13 cellular contexts compared by ENCODE assay signal in genomic region chr9:109816490-109816889, GRCh38. TPM values are rescaled to one million over a fixed set of nuclear protein-coding genes. Genes with fewer than 3 reads are reported as not detected.
DNase-seq lines count a peak whose midpoint lies in the region; ATAC-seq and TF ChIP-seq lines count a peak whose summit lies in the region.
"Had no signal": no experiment of that assay in that cellular context is flagged by ENCODE, and none has a peak within 500 bp of the region (broad histone marks: within the 10 kb centered on the region; RNA-seq: fewer than 3 reads in every experiment).

No MANE protein-coding gene starts in this region.

- DNase-seq in H4 (ENCODE audit: low spot score) = peak; percentile 99
- peak; percentile 98 to 100 for DNase-seq in SW 1271 (lab: John Stamatoyannopoulos, UW)
- DNase-seq in foreskin melanocyte = peak; percentile 83
- peak; percentile 22 to 39 for DNase-seq in gastrocnemius medialis
- DNase-seq in NCI-H2171 treated with DMSO at 0.1 percent for 48 hours (lab: John Stamatoyannopoulos, UW) = no peak
- DNase-seq in activated naive CD4-positive, alpha-beta T cell treated with anti-CD3 and anti-CD28 coated beads for 36 hours = no peak
- no peak for DNase-seq in CD4-positive, alpha-beta memory T cell
- DNase-seq in activated naive CD4-positive, alpha-beta T cell treated with anti-CD3 and anti-CD28 coated beads, Interleukin-2, amount 10 ng/mL, durations not matched to agents 7 days and 5 days = no peak
- DNase-seq: activated CD4-positive, alpha-beta T cell treated with anti-CD3 and anti-CD28 coated beads, Interleukin-2, amount 50 U/mL, for 48 hours; effector memory CD8-positive, alpha-beta T cell; NCI-H2081; stimulated activated naive CD4-positive, alpha-beta T cell treated with Interleukin-2 at 50 U/mL for 16 hours had no signal

- H3K36me3 ChIP-seq in gastrocnemius medialis = no peaks in the 10 kb centered on the region
- no peaks in the 10 kb centered on the region for H3K36me3 ChIP-seq in CD4-positive, alpha-beta memory T cell (ENCODE audit: insufficient read depth, low read length)
- H3K36me3 ChIP-seq: neural progenitor cell had no signal

- no peak overlapping the region for H3K4me3 ChIP-seq in gastrocnemius medialis
- no peak overlapping the region for H3K4me3 ChIP-seq in CD4-positive, alpha-beta memory T cell (ENCODE audit: low read length in 2 of 2)
- H3K4me3 ChIP-seq: neural progenitor cell had no signal

- no peaks in the 10 kb centered on the region for H3K27me3 ChIP-seq in gastrocnemius medialis
- H3K27me3 ChIP-seq in CD4-positive, alpha-beta memory T cell (ENCODE audit: insufficient read depth, low read length) = no peaks in the 10 kb centered on the region
- H3K27me3 ChIP-seq: neural progenitor cell had no signal

- peak overlapping the region; percentile 28 to 56 (median 32) for H3K27ac ChIP-seq in gastrocnemius medialis
- no peak overlapping the region for H3K27ac ChIP-seq in CD4-positive, alpha-beta memory T cell (ENCODE audit: low read depth, low read length)
- H3K27ac ChIP-seq: neural progenitor cell had no signal

- ATAC-seq in gastrocnemius medialis = peak; percentile 67 to 71
- ATAC-seq: effector memory CD8-positive, alpha-beta T cell had no signal

- no peak overlapping the region for H3K4me3 Mint-ChIP-seq in activated naive CD4-positive, alpha-beta T cell treated with anti-CD3 and anti-CD28 coated beads for 36 hours
- no peak overlapping the region for H3K4me3 Mint-ChIP-seq in CD4-positive, alpha-beta memory T cell
- H3K4me3 Mint-ChIP-seq in activated naive CD4-positive, alpha-beta T cell treated with anti-CD3 and anti-CD28 coated beads, Interleukin-2, amount 10 ng/mL, durations not matched to agents 7 days and 5 days = no peak overlapping the region
- H3K4me3 Mint-ChIP-seq: effector memory CD8-positive, alpha-beta T cell; neural progenitor cell had no signal

- H3K9me3 Mint-ChIP-seq in activated naive CD4-positive, alpha-beta T cell treated with anti-CD3 and anti-CD28 coated beads for 36 hours = no peaks in the 10 kb centered on the region
- no peaks in the 10 kb centered on the region for H3K9me3 Mint-ChIP-seq in CD4-positive, alpha-beta memory T cell
- no peaks in the 10 kb centered on the region for H3K9me3 Mint-ChIP-seq in activated naive CD4-positive, alpha-beta T cell treated with anti-CD3 and anti-CD28 coated beads, Interleukin-2, amount 10 ng/mL, durations not matched to agents 7 days and 5 days
- H3K9me3 Mint-ChIP-seq: effector memory CD8-positive, alpha-beta T cell; neural progenitor cell had no signal

- POLR2A ChIA-PET in CD4-positive, alpha-beta memory T cell (lab: Charles Lee; ENCODE audit: partially characterized antibody) = no interaction called here

- H3K27me3 Mint-ChIP-seq in activated naive CD4-positive, alpha-beta T cell treated with anti-CD3 and anti-CD28 coated beads for 36 hours (ENCODE audit: low read depth) = peaks cover 6% of the 10 kb centered on the region
- H3K27me3 Mint-ChIP-seq in CD4-positive, alpha-beta memory T cell = peaks cover 2 to 4% of the 10 kb centered on the region in 2 donors
- peaks cover 7% of the 10 kb centered on the region for H3K27me3 Mint-ChIP-seq in activated naive CD4-positive, alpha-beta T cell treated with anti-CD3 and anti-CD28 coated beads, Interleukin-2, amount 10 ng/mL, durations not matched to agents 7 days and 5 days
- H3K27me3 Mint-ChIP-seq: effector memory CD8-positive, alpha-beta T cell had no signal

- no peak for TF ChIP-seq POLR2A in gastrocnemius medialis (IDR thresholded peaks at IDR 0.05)

- H3K9me3 ChIP-seq in gastrocnemius medialis = no peaks in the 10 kb centered on the region
- no peaks in the 10 kb centered on the region for H3K9me3 ChIP-seq in CD4-positive, alpha-beta memory T cell (ENCODE audit: control insufficient read depth in 1 of 2, low read length in 2 of 2)

- H3K4me1 ChIP-seq in gastrocnemius medialis = peaks cover 7 to 13% of the 10 kb centered on the region in 2 donors
- no peaks in the 10 kb centered on the region for H3K4me1 ChIP-seq in CD4-positive, alpha-beta memory T cell (ENCODE audit: insufficient read depth, low read length)
- H3K4me1 ChIP-seq: neural progenitor cell had no signal

- CTCF ChIA-PET in activated naive CD4-positive, alpha-beta T cell treated with anti-CD3 and anti-CD28 coated beads for 36 hours (lab: Charles Lee) = interaction anchor here (0.6 to 4.9 kb wide), 8 partner anchors 11 to 242 kb away, joined by 3 to 32 read pairs (median 4); no protein-coding TSS in a partner anchor
- CTCF ChIA-PET in CD4-positive, alpha-beta memory T cell (lab: Charles Lee; ENCODE audit: partially characterized antibody) = interaction anchor here (1.1 to 3.1 kb wide), 3 partner anchors 10 to 17 kb away, joined by 3 to 7 read pairs (median 4); no protein-coding TSS in a partner anchor
- CTCF ChIA-PET in activated naive CD4-positive, alpha-beta T cell treated with anti-CD3 and anti-CD28 coated beads, Interleukin-2, amount 10 ng/mL, durations not matched to agents 7 days and 5 days (lab: Charles Lee) = interaction anchor here (0.6 to 4.8 kb wide), 9 partner anchors 10 to 807 kb away, joined by 3 to 30 read pairs (median 4); no protein-coding TSS in a partner anchor

- H3K27ac Mint-ChIP-seq in activated naive CD4-positive, alpha-beta T cell treated with anti-CD3 and anti-CD28 coated beads for 36 hours = no peak overlapping the region
- H3K27ac Mint-ChIP-seq in CD4-positive, alpha-beta memory T cell = no peak overlapping the region
- H3K27ac Mint-ChIP-seq in activated naive CD4-positive, alpha-beta T cell treated with anti-CD3 and anti-CD28 coated beads, Interleukin-2, amount 10 ng/mL, durations not matched to agents 7 days and 5 days = no peak overlapping the region
- H3K27ac Mint-ChIP-seq: effector memory CD8-positive, alpha-beta T cell; neural progenitor cell had no signal

- in situ Hi-C loops in gastrocnemius medialis (cut with MboI; ENCODE audit: low sequenced_read_pairs in 4 of 4) = loop anchor here (10.0 to 25.0 kb wide), 2 partner anchors 229 to 242 kb away; no protein-coding TSS in a partner anchor

- no peaks in the 10 kb centered on the region for H3K36me3 Mint-ChIP-seq in activated naive CD4-positive, alpha-beta T cell treated with anti-CD3 and anti-CD28 coated beads for 36 hours (ENCODE audit: low read depth)
- no peaks in the 10 kb centered on the region for H3K36me3 Mint-ChIP-seq in CD4-positive, alpha-beta memory T cell
- H3K36me3 Mint-ChIP-seq in activated naive CD4-positive, alpha-beta T cell treated with anti-CD3 and anti-CD28 coated beads, Interleukin-2, amount 10 ng/mL, durations not matched to agents 7 days and 5 days = no peaks in the 10 kb centered on the region
- H3K36me3 Mint-ChIP-seq: neural progenitor cell had no signal

- H3K4me1 Mint-ChIP-seq in activated naive CD4-positive, alpha-beta T cell treated with anti-CD3 and anti-CD28 coated beads for 36 hours (ENCODE audit: low read depth) = no peaks in the 10 kb centered on the region
- H3K4me1 Mint-ChIP-seq in CD4-positive, alpha-beta memory T cell = peaks cover 0 to 2% (median 0%) of the 10 kb centered on the region in 4 donors
- H3K4me1 Mint-ChIP-seq in activated naive CD4-positive, alpha-beta T cell treated with anti-CD3 and anti-CD28 coated beads, Interleukin-2, amount 10 ng/mL, durations not matched to agents 7 days and 5 days = no peaks in the 10 kb centered on the region

- intact Hi-C loops in gastrocnemius medialis (cut with DNase I; ENCODE audit: low total_unique reads) = no loop called here
- intact Hi-C loops in activated naive CD4-positive, alpha-beta T cell treated with anti-CD3 and anti-CD28 coated beads for 36 hours (cut with micrococcal nuclease) = loop anchor here (5.0 kb wide), 1 partner anchor 336 kb away; no protein-coding TSS in a partner anchor
- intact Hi-C loops in CD4-positive, alpha-beta memory T cell (cut with micrococcal nuclease) = no loop called here

- no peak for TF ChIP-seq CTCF in gastrocnemius medialis (IDR thresholded peaks at IDR 0.05 in 4 of 5, conservative IDR thresholded peaks at IDR 0.05 in 1 of 5)

RNA-seq across cellular contexts. Expression of gene PALM2AKAP2, which starts 36.5 kb away (rescaled TPM):
- total RNA-seq in H4 (2014; rRNA removed; shearing (Covaris generic)) = 1.3 and 2.1 TPM in 2 replicates
- 1 to 10 TPM in 2 of 4 donors, under 1 TPM in 2; 0.15 to 1.4 (median 1.0) TPM for total RNA-seq in gastrocnemius medialis
- 1 to 10 TPM; 2.4 to 2.8 TPM for total RNA-seq in activated naive CD4-positive, alpha-beta T cell treated with anti-CD3 and anti-CD28 coated beads for 36 hours
- not detected for total RNA-seq in CD4-positive, alpha-beta memory T cell
- not detected for polyA plus RNA-seq in CD4-positive, alpha-beta memory T cell

Comparison
In these comparisons a context has a peak if more than half of its experiments do, and no peak if none do; other contexts are left out.
1. DNase-seq: peak in H4 (single experiment), SW 1271 (2 of 2), foreskin melanocyte (single experiment) and gastrocnemius medialis (2 of 2); none in NCI-H2171 treated with DMSO at 0.1 percent for 48 hours (single experiment), activated naive CD4-positive, alpha-beta T cell treated with anti-CD3 and anti-CD28 coated beads for 36 hours (single experiment), CD4-positive, alpha-beta memory T cell (0 of 5) and activated naive CD4-positive, alpha-beta T cell treated with anti-CD3 and anti-CD28 coated beads, Interleukin-2, amount 10 ng/mL, durations not matched to agents 7 days and 5 days (single experiment).